Comparison of ENCODE assay signal across 10 cellular contexts in the genomic region with DNA sequence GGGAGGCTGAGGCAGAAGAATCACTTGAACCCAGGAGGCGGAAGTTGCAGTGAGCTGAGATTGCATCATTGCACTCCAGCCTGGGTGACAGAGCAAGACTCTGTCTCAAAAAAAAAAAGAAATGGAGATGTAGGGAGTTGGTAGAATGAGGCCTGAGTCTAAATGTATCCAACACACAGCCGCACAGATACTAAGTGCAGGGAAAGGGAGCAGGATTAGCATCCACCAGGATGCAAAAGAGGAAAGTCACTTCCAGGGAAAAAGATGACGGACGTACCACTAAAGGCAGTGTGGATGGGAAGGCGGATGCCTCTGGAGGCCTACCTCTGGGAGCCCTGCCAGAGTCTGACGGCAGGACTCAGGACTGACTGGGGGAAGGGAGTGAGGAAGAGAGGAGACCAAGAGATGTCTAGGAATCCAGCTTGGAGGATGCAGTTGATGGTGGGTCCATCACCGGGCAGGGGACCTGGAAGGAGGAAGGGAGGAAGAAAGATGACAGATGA. TPM values are rescaled to one million over a fixed set of nuclear protein-coding genes. Genes with fewer than 3 reads are reported as not detected.
DNase-seq lines count a peak whose midpoint lies in the region; ATAC-seq, FAIRE-seq and TF ChIP-seq lines count a peak whose summit lies in the region.
"Had no signal": no experiment of that assay in that cellular context is flagged by ENCODE, and none has a peak within 500 bp of the region (broad histone marks: within the 10 kb centered on the region; RNA-seq: fewer than 3 reads in every experiment).

No MANE protein-coding gene starts in this region.

- 71% methylated on average over 7 of the region's 7 CpGs for WGBS in HepG2 (ENCODE audit: low lambda C conversion rate)

- TF ChIP-seq EP300 in HepG2 (IDR thresholded peaks at IDR 0.05; ENCODE audit: low read depth in 2 of 2, low read length in 2 of 2) (no peak), HepG2 (CRISPR knock-in tag; IDR thresholded peaks at IDR 0.05; ENCODE audit: borderline replicate concordance) (no peak)

- in situ Hi-C loops in HepG2 (cut with HindIII; ENCODE audit: extremely low pct_ligation_motif_present, low pct_unique_long_range_greater_than_20kb) = no loop called here

- intact Hi-C loops in HepG2 (cut with micrococcal nuclease; ENCODE audit: unreplicated experiment) = no loop called here

- H3K36me3 ChIP-seq in HepG2 (replicated peaks in 1 of 2; ENCODE audit: control insufficient read depth in 1 of 2, insufficient read depth in 2 of 2, low read length in 2 of 2) = no peaks in the 10 kb centered on the region

- no peaks in the 10 kb centered on the region for H3K9me3 ChIP-seq in HepG2 (ENCODE audit: low read length)
- H3K9me3 ChIP-seq: SJSA1 had no signal

- FAIRE-seq in HepG2 (lab: Jason Lieb, UNC) = no peak
- FAIRE-seq: keratinocyte had no signal

- TF ChIP-seq CTCF in WTC11 (IDR thresholded peaks at IDR 0.05) (no peak), HepG2 (CRISPR knock-in tag; IDR thresholded peaks at IDR 0.05) (no peak)

- peaks cover 4% of the 10 kb centered on the region for H3K27me3 Mint-ChIP-seq in WTC11 (ENCODE audit: low read depth)

- H3K4me3 ChIP-seq in HepG2 (replicated peaks in 1 of 3; ENCODE audit: insufficient read depth in 1 of 3, low read depth in 2 of 3, low read length in 3 of 3) = no peak overlapping the region
- H3K4me3 ChIP-seq: SJSA1 had no signal

- H3K27me3 ChIP-seq in HepG2 (ENCODE audit: control insufficient read depth in 1 of 2, insufficient read depth in 2 of 2, low read length in 2 of 2) = 0 out of 5 replicates have a peak, but pooled peaks cover 0 to 3% of the 10 kb centered on the region in 2 experiments

- H3K27ac Mint-ChIP-seq in WTC11 = peak overlapping the region; percentile 5; the same call in 1 of the 2 replicates

- H3K4me3 Mint-ChIP-seq in WTC11 = no peak overlapping the region

- no peak for TF ChIP-seq POLR2A in HepG2 (IDR thresholded peaks at IDR 0.05; ENCODE audit: insufficient read depth in 1 of 2, low read depth in 2 of 2, low read length in 2 of 2)

- H3K4me1 Mint-ChIP-seq in WTC11 = no peaks in the 10 kb centered on the region

- no peak overlapping the region for H3K4me2 ChIP-seq in HepG2 (ENCODE audit: low read depth, low read length)

- H3K9ac ChIP-seq in HepG2 (ENCODE audit: insufficient read depth, low read depth, low read length) = no peak overlapping the region

- BruUV-seq in HepG2 (replicated peaks; lab: Mats Ljungman, UMichigan) = no TSS peak

- ATAC-seq in WTC11 (no peak), HepG2 (no peak), HG02678 (IDR thresholded peaks at IDR 0.05; ENCODE audit: unreplicated experiment) (no peak), GM21717 (IDR thresholded peaks at IDR 0.05; ENCODE audit: unreplicated experiment) (no peak)

- H3K36me3 Mint-ChIP-seq in WTC11 = no peaks in the 10 kb centered on the region

- no peaks in the 10 kb centered on the region for H4K20me1 ChIP-seq in HepG2 (ENCODE audit: insufficient read depth, low read length)

- POLR2A ChIA-PET in WTC11 (lab: Charles Lee) (interaction anchor here (0.7 kb wide), 2 partner anchors 52 to 333 kb away, joined by 3 to 4 read pairs; no protein-coding TSS in a partner anchor), HepG2 (lab: Yijun Ruan, JAX) (no interaction called here)

- no peaks in the 10 kb centered on the region for H3K4me1 ChIP-seq in HepG2 (ENCODE audit: insufficient read depth, low read length)
- H3K4me1 ChIP-seq: SJSA1 had no signal

- H3K79me2 ChIP-seq in HepG2 (ENCODE audit: insufficient read depth, low read length) = no peaks in the 10 kb centered on the region

- H3K9me3 Mint-ChIP-seq in WTC11 = no peaks in the 10 kb centered on the region

- no peak for TF ChIP-seq RAD21 in HepG2 (CRISPR knock-in tag; IDR thresholded peaks at IDR 0.05)

- H2AFZ ChIP-seq in HepG2 (ENCODE audit: low read length) = no peak overlapping the region

- CTCF ChIA-PET in WTC11 (lab: Charles Lee) (interaction anchor here (0.6 kb wide), 1 partner anchor 15 kb away, joined by 3 read pairs; no protein-coding TSS in a partner anchor), HepG2 (lab: Yijun Ruan, JAX; ENCODE audit: low intra/inter-chr PET ratio, low total read pairs) (no interaction called here)

- no peak overlapping the region for H3K27ac ChIP-seq in HepG2 (ENCODE audit: extremely low read length, insufficient read depth, low read length)
- H3K27ac ChIP-seq: SJSA1 had no signal

- DNase-seq in WTC11 (ENCODE audit: low spot score) (no peak), HepG2 (ENCODE audit: low spot score) (no peak)
- DNase-seq: activated CD8-positive, alpha-beta memory T cell treated with anti-CD3 and anti-CD28 coated beads, Interleukin-2, amount 50 U/mL, for 4 hours; cortex of kidney; NCI-H1417 treated with DMSO at 0.1 percent for 48 hours had no signal

RNA-seq across cellular contexts. Expression of a gene that starts 6.8 kb away (rescaled TPM):
- total RNA-seq in WTC11 (2021) (9.7 to 12.2 TPM (median 10.2 TPM) in 3 replicates), HepG2 (2016; rRNA removed; fragmentation: Illumina TruSeq; extraction: Trizol) (7.4 and 10.0 TPM in 2 replicates)
- total RNA-seq in HepG2 (2016; cell fraction: cytosol; rRNA removed; fragmentation: Illumina TruSeq; extraction: Trizol; ENCODE audit: low read depth) = 6.0 TPM in 2 replicates
- total RNA-seq in HepG2 (2016; cell fraction: insoluble cytoplasmic fraction; rRNA removed; fragmentation: Illumina TruSeq; extraction: Trizol) = 6.7 and 10.1 TPM in 2 replicates
- total RNA-seq in HepG2 (2016; cell fraction: membrane; rRNA removed; fragmentation: Illumina TruSeq; extraction: Trizol) = 6.6 and 6.9 TPM in 2 replicates
- total RNA-seq in HepG2 (2016; cell fraction: nucleus; rRNA removed; fragmentation: Illumina TruSeq; extraction: Trizol) = 7.8 and 8.6 TPM in 2 replicates
- polyA plus RNA-seq in HepG2 (2011; rRNA removed) = 11.0 and 11.5 TPM in 2 replicates
- 5.8 and 10.9 TPM in 2 replicates for polyA plus RNA-seq in HepG2 (2011; cell fraction: cytosol; rRNA removed)
- polyA plus RNA-seq in HepG2 (2011; cell fraction: nucleus; rRNA removed) = 28.8 and 32.0 TPM in 2 replicates
- 5.4 and 7.0 TPM in 2 replicates for polyA plus RNA-seq in HepG2 (2012)
- 5.1 and 5.9 TPM in 2 replicates for polyA plus RNA-seq in HepG2 (2016; cell fraction: cytosol; fragmentation: Illumina TruSeq; extraction: Trizol; ENCODE audit: low read depth)
- 7.4 and 8.0 TPM in 2 replicates for polyA plus RNA-seq in HepG2 (2016; cell fraction: insoluble cytoplasmic fraction; fragmentation: Illumina TruSeq; extraction: Trizol; ENCODE audit: low read depth)
- 5.4 and 6.1 TPM in 2 replicates for polyA plus RNA-seq in HepG2 (2016; cell fraction: membrane; fragmentation: Illumina TruSeq; extraction: Trizol; ENCODE audit: low read depth)
- 18.2 and 20.4 TPM in 2 replicates for polyA plus RNA-seq in HepG2 (2016; cell fraction: nucleus; fragmentation: Illumina TruSeq; extraction: Trizol; ENCODE audit: insufficient read depth, low read depth)
- polyA minus RNA-seq in HepG2 (2011; rRNA and poly(A)+ RNA removed; ENCODE audit: low replicate concordance) = 5.8 and 6.2 TPM in 2 replicates
- polyA minus RNA-seq in HepG2 (2011; cell fraction: cytosol; rRNA and poly(A)+ RNA removed) = 4.2 and 5.5 TPM in 2 replicates
- 3.7 and 4.5 TPM in 2 replicates for polyA minus RNA-seq in HepG2 (2011; cell fraction: nucleus; rRNA and poly(A)+ RNA removed)

RNA-seq across cellular contexts. Expression of a gene that starts 16.3 kb away (rescaled TPM):
- total RNA-seq in WTC11 (2021) (2.5 to 4.1 TPM (median 3.4 TPM) in 3 replicates), HepG2 (2016; rRNA removed; fragmentation: Illumina TruSeq; extraction: Trizol) (not detected in 2 replicates)
- total RNA-seq in HepG2 (2016; cell fraction: cytosol; rRNA removed; fragmentation: Illumina TruSeq; extraction: Trizol; ENCODE audit: low read depth) = not detected in 2 replicates
- not detected in 2 replicates for total RNA-seq in HepG2 (2016; cell fraction: insoluble cytoplasmic fraction; rRNA removed; fragmentation: Illumina TruSeq; extraction: Trizol)
- not detected in 2 replicates for total RNA-seq in HepG2 (2016; cell fraction: membrane; rRNA removed; fragmentation: Illumina TruSeq; extraction: Trizol)
- not detected in 2 replicates for total RNA-seq in HepG2 (2016; cell fraction: nucleus; rRNA removed; fragmentation: Illumina TruSeq; extraction: Trizol)
- not detected in 2 replicates for polyA plus RNA-seq in HepG2 (2011; rRNA removed)
- not detected in 2 replicates for polyA plus RNA-seq in HepG2 (2011; cell fraction: cytosol; rRNA removed)
- polyA plus RNA-seq in HepG2 (2011; cell fraction: nucleus; rRNA removed) = not detected in 2 replicates
- polyA plus RNA-seq in HepG2 (2012) = 0.08 and 0.17 TPM in 2 replicates
- not detected in 2 replicates for polyA plus RNA-seq in HepG2 (2016; cell fraction: cytosol; fragmentation: Illumina TruSeq; extraction: Trizol; ENCODE audit: low read depth)
- not detected in 2 replicates for polyA plus RNA-seq in HepG2 (2016; cell fraction: insoluble cytoplasmic fraction; fragmentation: Illumina TruSeq; extraction: Trizol; ENCODE audit: low read depth)
- not detected in 2 replicates for polyA plus RNA-seq in HepG2 (2016; cell fraction: membrane; fragmentation: Illumina TruSeq; extraction: Trizol; ENCODE audit: low read depth)
- polyA plus RNA-seq in HepG2 (2016; cell fraction: nucleus; fragmentation: Illumina TruSeq; extraction: Trizol; ENCODE audit: insufficient read depth, low read depth) = not detected in 2 replicates
- not detected in 2 replicates for polyA minus RNA-seq in HepG2 (2011; rRNA and poly(A)+ RNA removed; ENCODE audit: low replicate concordance)
- polyA minus RNA-seq in HepG2 (2011; cell fraction: cytosol; rRNA and poly(A)+ RNA removed) = not detected in 2 replicates
- not detected in 2 replicates for polyA minus RNA-seq in HepG2 (2011; cell fraction: nucleus; rRNA and poly(A)+ RNA removed)
- total RNA-seq: SJSA1 had no signal
- polyA plus RNA-seq: keratinocyte had no signal

RNA-seq across cellular contexts. Expression of a gene that starts 21.2 kb away (rescaled TPM):
- total RNA-seq in WTC11 (2021) = 5.2 to 7.3 TPM (median 7.2 TPM) in 3 replicates
- total RNA-seq in HepG2 (2016; rRNA removed; fragmentation: Illumina TruSeq; extraction: Trizol) = 0.06 and 0.15 TPM in 2 replicates
- 0.09 TPM in 1 of 2 replicates, not detected in the other for total RNA-seq in HepG2 (2016; cell fraction: cytosol; rRNA removed; fragmentation: Illumina TruSeq; extraction: Trizol; ENCODE audit: low read depth)
- 0.19 TPM in 1 of 2 replicates, not detected in the other for total RNA-seq in HepG2 (2016; cell fraction: insoluble cytoplasmic fraction; rRNA removed; fragmentation: Illumina TruSeq; extraction: Trizol)
- total RNA-seq in HepG2 (2016; cell fraction: membrane; rRNA removed; fragmentation: Illumina TruSeq; extraction: Trizol) = 0.15 and 0.28 TPM in 2 replicates
- total RNA-seq in HepG2 (2016; cell fraction: nucleus; rRNA removed; fragmentation: Illumina TruSeq; extraction: Trizol) = not detected in 2 replicates
- polyA plus RNA-seq in HepG2 (2011; rRNA removed) = 0.17 and 0.54 TPM in 2 replicates
- 0.04 and 0.08 TPM in 2 replicates for polyA plus RNA-seq in HepG2 (2011; cell fraction: cytosol; rRNA removed)
- polyA plus RNA-seq in HepG2 (2011; cell fraction: nucleus; rRNA removed) = 2.7 TPM in 2 replicates
- 0.03 and 0.43 TPM in 2 replicates for polyA plus RNA-seq in HepG2 (2012)
- 0.02 TPM in 2 replicates for polyA plus RNA-seq in HepG2 (2016; cell fraction: cytosol; fragmentation: Illumina TruSeq; extraction: Trizol; ENCODE audit: low read depth)
- 0.10 and 0.17 TPM in 2 replicates for polyA plus RNA-seq in HepG2 (2016; cell fraction: insoluble cytoplasmic fraction; fragmentation: Illumina TruSeq; extraction: Trizol; ENCODE audit: low read depth)
- polyA plus RNA-seq in HepG2 (2016; cell fraction: membrane; fragmentation: Illumina TruSeq; extraction: Trizol; ENCODE audit: low read depth) = 0.13 TPM in 2 replicates
- 0.59 and 2.3 TPM in 2 replicates for polyA plus RNA-seq in HepG2 (2016; cell fraction: nucleus; fragmentation: Illumina TruSeq; extraction: Trizol; ENCODE audit: insufficient read depth, low read depth)
- 0.44 and 2.6 TPM in 2 replicates for polyA minus RNA-seq in HepG2 (2011; rRNA and poly(A)+ RNA removed; ENCODE audit: low replicate concordance)
- not detected in 2 replicates for polyA minus RNA-seq in HepG2 (2011; cell fraction: cytosol; rRNA and poly(A)+ RNA removed)
- polyA minus RNA-seq in HepG2 (2011; cell fraction: nucleus; rRNA and poly(A)+ RNA removed) = 1.5 and 1.7 TPM in 2 replicates

RNA-seq across cellular contexts. Expression of a gene that starts 21.8 kb away (rescaled TPM):
- total RNA-seq in WTC11 (2021) (2.4 to 3.1 TPM (median 2.7 TPM) in 3 replicates), HepG2 (2016; rRNA removed; fragmentation: Illumina TruSeq; extraction: Trizol) (not detected in 2 replicates)
- total RNA-seq in HepG2 (2016; cell fraction: cytosol; rRNA removed; fragmentation: Illumina TruSeq; extraction: Trizol; ENCODE audit: low read depth) = not detected in 2 replicates
- not detected in 2 replicates for total RNA-seq in HepG2 (2016; cell fraction: insoluble cytoplasmic fraction; rRNA removed; fragmentation: Illumina TruSeq; extraction: Trizol)
- total RNA-seq in HepG2 (2016; cell fraction: membrane; rRNA removed; fragmentation: Illumina TruSeq; extraction: Trizol) = not detected in 2 replicates
- total RNA-seq in HepG2 (2016; cell fraction: nucleus; rRNA removed; fragmentation: Illumina TruSeq; extraction: Trizol) = not detected in 2 replicates
- polyA plus RNA-seq in HepG2 (2011; rRNA removed) = 0.07 TPM in 1 of 2 replicates, not detected in the other
- not detected in 2 replicates for polyA plus RNA-seq in HepG2 (2011; cell fraction: cytosol; rRNA removed)
- polyA plus RNA-seq in HepG2 (2011; cell fraction: nucleus; rRNA removed) = 0.06 and 0.14 TPM in 2 replicates
- polyA plus RNA-seq in HepG2 (2012) = 0.08 and 0.28 TPM in 2 replicates
- not detected in 2 replicates for polyA plus RNA-seq in HepG2 (2016; cell fraction: cytosol; fragmentation: Illumina TruSeq; extraction: Trizol; ENCODE audit: low read depth)
- not detected in 2 replicates for polyA plus RNA-seq in HepG2 (2016; cell fraction: insoluble cytoplasmic fraction; fragmentation: Illumina TruSeq; extraction: Trizol; ENCODE audit: low read depth)
- polyA plus RNA-seq in HepG2 (2016; cell fraction: membrane; fragmentation: Illumina TruSeq; extraction: Trizol; ENCODE audit: low read depth) = not detected in 2 replicates
- not detected in 2 replicates for polyA plus RNA-seq in HepG2 (2016; cell fraction: nucleus; fragmentation: Illumina TruSeq; extraction: Trizol; ENCODE audit: insufficient read depth, low read depth)
- polyA minus RNA-seq in HepG2 (2011; rRNA and poly(A)+ RNA removed; ENCODE audit: low replicate concordance) = not detected in 2 replicates
- not detected in 2 replicates for polyA minus RNA-seq in HepG2 (2011; cell fraction: cytosol; rRNA and poly(A)+ RNA removed)
- not detected in 2 replicates for polyA minus RNA-seq in HepG2 (2011; cell fraction: nucleus; rRNA and poly(A)+ RNA removed)
- total RNA-seq: subcutaneous adipose tissue had no signal
- polyA plus RNA-seq: keratinocyte had no signal

RNA-seq across cellular contexts. Expression of a gene that starts 23.8 kb away (rescaled TPM):
- total RNA-seq in WTC11 (2021) (19.8 to 24.2 TPM (median 21.1 TPM) in 3 replicates), HepG2 (2016; rRNA removed; fragmentation: Illumina TruSeq; extraction: Trizol) (not detected in 2 replicates)
- total RNA-seq in HepG2 (2016; cell fraction: cytosol; rRNA removed; fragmentation: Illumina TruSeq; extraction: Trizol; ENCODE audit: low read depth) = not detected in 2 replicates
- total RNA-seq in HepG2 (2016; cell fraction: insoluble cytoplasmic fraction; rRNA removed; fragmentation: Illumina TruSeq; extraction: Trizol) = not detected in 2 replicates
- total RNA-seq in HepG2 (2016; cell fraction: membrane; rRNA removed; fragmentation: Illumina TruSeq; extraction: Trizol) = not detected in 2 replicates
- not detected in 2 replicates for total RNA-seq in HepG2 (2016; cell fraction: nucleus; rRNA removed; fragmentation: Illumina TruSeq; extraction: Trizol)
- 0.03 and 0.14 TPM in 2 replicates for polyA plus RNA-seq in HepG2 (2011; rRNA removed)
- 0.03 TPM in 1 of 2 replicates, not detected in the other for polyA plus RNA-seq in HepG2 (2011; cell fraction: cytosol; rRNA removed)
- polyA plus RNA-seq in HepG2 (2011; cell fraction: nucleus; rRNA removed) = 0.69 and 0.71 TPM in 2 replicates
- polyA plus RNA-seq in HepG2 (2012) = 0.05 and 0.35 TPM in 2 replicates
- not detected in 2 replicates for polyA plus RNA-seq in HepG2 (2016; cell fraction: cytosol; fragmentation: Illumina TruSeq; extraction: Trizol; ENCODE audit: low read depth)
- polyA plus RNA-seq in HepG2 (2016; cell fraction: insoluble cytoplasmic fraction; fragmentation: Illumina TruSeq; extraction: Trizol; ENCODE audit: low read depth) = not detected in 2 replicates
- polyA plus RNA-seq in HepG2 (2016; cell fraction: membrane; fragmentation: Illumina TruSeq; extraction: Trizol; ENCODE audit: low read depth) = not detected in 2 replicates
- 0.05 TPM in 1 of 2 replicates, not detected in the other for polyA plus RNA-seq in HepG2 (2016; cell fraction: nucleus; fragmentation: Illumina TruSeq; extraction: Trizol; ENCODE audit: insufficient read depth, low read depth)
- polyA minus RNA-seq in HepG2 (2011; rRNA and poly(A)+ RNA removed; ENCODE audit: low replicate concordance) = 0.05 and 0.40 TPM in 2 replicates
- not detected in 2 replicates for polyA minus RNA-seq in HepG2 (2011; cell fraction: cytosol; rRNA and poly(A)+ RNA removed)
- polyA minus RNA-seq in HepG2 (2011; cell fraction: nucleus; rRNA and poly(A)+ RNA removed) = 0.13 TPM in 1 of 2 replicates, not detected in the other
- total RNA-seq: SJSA1 had no signal
